ENCODE assay signal across 19 cellular contexts in the genomic region with DNA sequence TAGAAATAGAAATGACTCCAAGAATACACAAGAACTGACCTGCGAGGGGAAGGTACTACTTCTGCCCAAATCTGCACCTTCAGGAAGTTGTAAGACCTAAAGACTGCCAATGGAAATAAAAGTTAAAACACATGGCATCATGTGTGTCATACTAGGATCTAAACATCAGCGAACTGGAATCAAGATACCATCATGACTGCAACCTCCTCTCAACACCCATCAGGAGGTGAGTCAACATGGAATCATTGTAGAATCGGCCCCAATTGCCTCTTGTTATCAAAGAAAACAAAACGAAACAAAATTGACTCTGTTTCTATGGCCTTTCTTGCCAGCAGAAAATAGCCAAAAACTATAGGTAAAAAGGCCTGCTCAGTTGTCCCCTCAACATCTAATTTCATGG. TPM values are rescaled to one million over a fixed set of nuclear protein-coding genes. Genes with fewer than 3 reads are reported as not detected.
A peak's percentile ranks its signal among the peaks of the same experiment; 100 is the strongest.
DNase-seq lines count a peak whose midpoint lies in the region; ATAC-seq, FAIRE-seq and TF ChIP-seq lines count a peak whose summit lies in the region.
"Had no signal": no experiment of that assay in that cellular context is flagged by ENCODE, and none has a peak within 500 bp of the region (broad histone marks: within the 10 kb centered on the region; RNA-seq: fewer than 3 reads in every experiment).

No MANE protein-coding gene starts in this region.

- BruUV-seq in PC-3 (replicated peaks; lab: Mats Ljungman, UMichigan): no TSS peak

- no peak overlapping the region for H3K9ac ChIP-seq in PC-3 (ENCODE audit: low read length)

- intact Hi-C loops in PC-3 (cut with micrococcal nuclease): no loop called here

- H3K27ac ChIP-seq in ACC112 (ENCODE audit: low read depth, low read length) (peak overlapping the region; percentile 67), PC-3 (ENCODE audit: low read length) (peak overlapping the region; percentile 66)
- H3K27ac ChIP-seq: thoracic aorta had no signal

- no peaks in the 10 kb centered on the region for H4K20me1 ChIP-seq in PC-3 (ENCODE audit: low read length)

- H3K4me1 ChIP-seq in ACC112 (ENCODE audit: control insufficient read depth, insufficient read depth, low read length, unreplicated experiment): peaks cover 27% of the 10 kb centered on the region
- peaks cover 30% of the 10 kb centered on the region for H3K4me1 ChIP-seq in PC-3 (ENCODE audit: insufficient read depth, low read length)

- H3K79me2 ChIP-seq in ACC112 (ENCODE audit: control insufficient read depth, insufficient read depth, low read length, unreplicated experiment) (no peaks in the 10 kb centered on the region), PC-3 (ENCODE audit: low read length) (no peaks in the 10 kb centered on the region)

- no peaks in the 10 kb centered on the region for H3K9me2 ChIP-seq in PC-3 (replicated peaks; ENCODE audit: low read length)

- no peaks in the 10 kb centered on the region for H3K9me3 ChIP-seq in PC-3 (ENCODE audit: low read length)
- H3K9me3 ChIP-seq: thoracic aorta had no signal

- H3K4me3 ChIP-seq in ACC112 (ENCODE audit: low read depth, low read length) (peak overlapping the region; percentile 39), PC-3 (ENCODE audit: low read length) (peak overlapping the region; percentile 28; the same call in 1 of the 2 replicates), epithelial cell of esophagus (ENCODE audit: low read length) (no peak overlapping the region)
- H3K4me3 ChIP-seq: smooth muscle cell, thoracic aorta had no signal

- POLR2A ChIA-PET in PC-3 (lab: Charles Lee; ENCODE audit: unreplicated experiment): no interaction called here

- TF ChIP-seq CTCF in PC-3 (conservative IDR thresholded peaks at IDR 0.05; ENCODE audit: low read depth, low read length) (no peak), epithelial cell of esophagus (IDR thresholded peaks at IDR 0.05; ENCODE audit: insufficient read depth, low read depth, low read length, missing control alignments) (no peak)

- H3K36me3 ChIP-seq in ACC112 (ENCODE audit: insufficient read depth, low read length): no peaks in the 10 kb centered on the region
- H3K36me3 ChIP-seq in PC-3 (ENCODE audit: low read depth, low read length): no peaks in the 10 kb centered on the region
- H3K36me3 ChIP-seq: thoracic aorta had no signal

- H3K27me3 ChIP-seq in ACC112 (ENCODE audit: insufficient read depth, low read length) (no peaks in the 10 kb centered on the region), PC-3 (ENCODE audit: low read length) (no peaks in the 10 kb centered on the region)

- peak overlapping the region; percentile 54 for H2AFZ ChIP-seq in ACC112 (ENCODE audit: low read length, unreplicated experiment)
- 0 out of 2 replicates have a peak overlapping the region, but pooled peaks have one; percentile 17 for H2AFZ ChIP-seq in PC-3 (ENCODE audit: low read length)

- DNase-seq in EH (ENCODE audit: low read depth) (peak; percentile 63), PC-3 (peak; percentile 89), epithelial cell of esophagus (ENCODE audit: low read depth) (peak; percentile 84), HTR-8/SVneo (ENCODE audit: insufficient read length, low spot score) (no peak), NCI-H2196 treated with DMSO at 0.1 percent for 48 hours (lab: John Stamatoyannopoulos, UW; ENCODE audit: unreplicated experiment) (no peak), NCI-H146 treated with DMSO at 0.1 percent for 48 hours (lab: John Stamatoyannopoulos, UW; ENCODE audit: unreplicated experiment) (no peak)
- DNase-seq: activated CD4-positive, alpha-beta T cell treated with anti-CD3 and anti-CD28 coated beads for 1 hour; activated naive CD4-positive, alpha-beta T cell treated with anti-CD3 and anti-CD28 coated beads for 36 hours; CD4-positive, CD25-positive, alpha-beta regulatory T cell; midbrain; NCI-H1092; occipital lobe; SW 1271 had no signal

- H3F3A ChIP-seq in PC-3 (ENCODE audit: low read length, unreplicated experiment): peaks cover 2% of the 10 kb centered on the region

- peak overlapping the region; percentile 70 for H3K4me2 ChIP-seq in PC-3 (ENCODE audit: low read length)
- H3K4me2 ChIP-seq: smooth muscle cell had no signal

- no peak for FAIRE-seq in HTR-8/SVneo (lab: Jason Lieb, UNC)

- CTCF ChIA-PET in PC-3 (lab: Charles Lee): no interaction called here

- peak; percentile 93 for ATAC-seq in PC-3
- ATAC-seq in GM21619 (IDR thresholded peaks at IDR 0.05; ENCODE audit: unreplicated experiment): no peak
- ATAC-seq: HCT116 had no signal

RNA-seq across cellular contexts. Expression of a gene that starts 15.1 kb away (rescaled TPM):
- 30.9 and 43.4 TPM in 2 replicates for total RNA-seq in PC-3 (2014; rRNA removed)

RNA-seq across cellular contexts. Expression of a gene that starts 44.0 kb away (rescaled TPM):
- total RNA-seq in PC-3 (2014; rRNA removed): not detected in 2 replicates
- total RNA-seq: activated naive CD4-positive, alpha-beta T cell treated with anti-CD3 and anti-CD28 coated beads for 36 hours; CD4-positive, CD25-positive, alpha-beta regulatory T cell; chondrocyte; occipital lobe; smooth muscle cell; thoracic aorta had no signal

Comparison
In these comparisons a context has a peak if more than half of its experiments do, and no peak if none do; other contexts are left out.
1. DNase-seq: peak in EH (single experiment), PC-3 (single experiment) and epithelial cell of esophagus (single experiment); none in HTR-8/SVneo (single experiment), NCI-H2196 treated with DMSO at 0.1 percent for 48 hours (single experiment) and NCI-H146 treated with DMSO at 0.1 percent for 48 hours (single experiment).